Comparison of ENCODE assay signal across 1 cellular context in genomic region chr1:3292868-3293562, GRCh38.
A peak's percentile ranks its signal among the peaks of the same experiment; 100 is the strongest.
TF ChIP-seq lines count a peak whose summit lies in the region.

No MANE protein-coding gene starts in this region.

TF ChIP-seq in HepG2, 621 proteins besides CTCF, POLR2A, EP300 and RAD21 (continued from another document and continues in another):
- TF ChIP-seq ZNF609 (CRISPR knock-in tag; IDR thresholded peaks at IDR 0.05; ENCODE audit: borderline replicate concordance) (peak; percentile 84), PBX2 (CRISPR knock-in tag; IDR thresholded peaks at IDR 0.05) (no peak), FOXJ3 (CRISPR knock-in tag; IDR thresholded peaks at IDR 0.05; ENCODE audit: borderline replicate concordance) (0 out of 2 replicates have a peak, but pooled peaks have one; percentile 22), ARNT (IDR thresholded peaks at IDR 0.05) (no peak), ZNF691 (CRISPR knock-in tag; IDR thresholded peaks at IDR 0.05; ENCODE audit: borderline replicate concordance, low read depth) (no peak), RNF2 (conservative IDR thresholded peaks at IDR 0.05; ENCODE audit: low read depth) (peak; percentile 32; the same call in 1 of the 2 replicates), TAF1 (CRISPR knock-in tag; IDR thresholded peaks at IDR 0.05) (no peak), IKZF5 (CRISPR knock-in tag; IDR thresholded peaks at IDR 0.05) (peak; percentile 80; the same call in 1 of the 2 replicates), HMG20A (CRISPR knock-in tag; IDR thresholded peaks at IDR 0.05; ENCODE audit: borderline replicate concordance) (peak; percentile 81), BRCA1 (CRISPR knock-in tag; IDR thresholded peaks at IDR 0.05) (no peak), SATB2 (CRISPR knock-in tag; IDR thresholded peaks at IDR 0.05) (0 out of 2 replicates have a peak, but pooled peaks have one; percentile 28), ZNF503 (CRISPR knock-in tag; IDR thresholded peaks at IDR 0.05) (peak; percentile 76; the same call in 1 of the 2 replicates), ZNF687 (CRISPR knock-in tag; IDR thresholded peaks at IDR 0.05) (peak; percentile 49), ZBTB21 (CRISPR knock-in tag; IDR thresholded peaks at IDR 0.05) (no peak), ZNF264 (CRISPR knock-in tag; IDR thresholded peaks at IDR 0.05) (no peak), MEIS1 (CRISPR knock-in tag; IDR thresholded peaks at IDR 0.05; ENCODE audit: borderline replicate concordance) (peak; percentile 20; the same call in 1 of the 2 replicates), FOXA3 (CRISPR knock-in tag; IDR thresholded peaks at IDR 0.05) (peak; percentile 75), RARA (CRISPR knock-in tag; IDR thresholded peaks at IDR 0.05) (peak; percentile 97), SNAI1 (CRISPR knock-in tag; IDR thresholded peaks at IDR 0.05; ENCODE audit: borderline replicate concordance) (no peak), CSRNP1 (CRISPR knock-in tag; IDR thresholded peaks at IDR 0.05) (peak; percentile 28; the same call in 1 of the 2 replicates), JUN (CRISPR knock-in tag; IDR thresholded peaks at IDR 0.05) (peak; percentile 95), FLYWCH1 (CRISPR knock-in tag; IDR thresholded peaks at IDR 0.05) (no peak), SRF (IDR thresholded peaks at IDR 0.05; ENCODE audit: low read depth, low read length) (no peak), IKZF1 (IDR thresholded peaks at IDR 0.05) (no peak), ZSCAN29 (CRISPR knock-in tag; conservative IDR thresholded peaks at IDR 0.05) (no peak), NFATC3 (CRISPR knock-in tag; IDR thresholded peaks at IDR 0.05) (no peak), GPBP1L1 (CRISPR knock-in tag; IDR thresholded peaks at IDR 0.05) (no peak), GLMP (CRISPR knock-in tag; IDR thresholded peaks at IDR 0.05; ENCODE audit: borderline replicate concordance) (no peak), ZNF101 (CRISPR knock-in tag; IDR thresholded peaks at IDR 0.05; ENCODE audit: borderline replicate concordance, low read depth) (no peak), HMGXB3 (CRISPR knock-in tag; IDR thresholded peaks at IDR 0.05; ENCODE audit: borderline replicate concordance) (peak; percentile 30; the same call in 1 of the 2 replicates), MEIS2 (CRISPR knock-in tag; IDR thresholded peaks at IDR 0.05) (peak; percentile 32; the same call in 1 of the 2 replicates), HOXA9 (CRISPR knock-in tag; IDR thresholded peaks at IDR 0.05; ENCODE audit: borderline replicate concordance) (peak; percentile 31; the same call in 1 of the 2 replicates), HMGA1 (CRISPR knock-in tag; conservative IDR thresholded peaks at IDR 0.05) (no peak), AGO1 (IDR thresholded peaks at IDR 0.05; ENCODE audit: low read depth, low read length, poor library complexity, severe bottlenecking) (no peak)
